Comparison of ENCODE assay signal across 12 cellular contexts in the genomic region with DNA sequence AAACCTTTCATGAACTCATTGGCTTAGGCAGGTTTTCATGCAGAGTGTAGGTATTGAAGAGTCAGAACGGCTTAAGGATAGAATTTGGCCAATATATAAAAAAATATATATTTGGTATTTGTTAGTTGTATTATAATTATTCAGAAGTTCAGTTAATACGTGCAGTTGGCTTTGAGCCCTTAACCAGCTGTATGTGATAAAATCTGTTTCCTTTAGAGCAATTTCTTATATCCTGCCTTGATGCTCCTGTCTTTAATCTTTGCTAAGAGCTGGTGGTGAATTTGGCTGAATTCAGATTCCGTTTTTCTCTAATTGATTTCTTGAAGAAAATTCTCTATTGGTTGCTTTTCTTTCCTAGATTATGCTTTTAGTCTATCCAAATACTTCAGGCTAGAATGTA. TPM values are rescaled to one million over a fixed set of nuclear protein-coding genes. Genes with fewer than 3 reads are reported as not detected.
DNase-seq lines count a peak whose midpoint lies in the region; ATAC-seq and TF ChIP-seq lines count a peak whose summit lies in the region.
"Had no signal": no experiment of that assay in that cellular context is flagged by ENCODE, and none has a peak within 500 bp of the region (broad histone marks: within the 10 kb centered on the region; RNA-seq: fewer than 3 reads in every experiment).

No MANE protein-coding gene starts in this region.

- H3K36me3 ChIP-seq in fibroblast of lung (ENCODE audit: control insufficient read depth, insufficient read depth, low read length) (peaks cover 16% of the 10 kb centered on the region), subcutaneous abdominal adipose tissue (ENCODE audit: control insufficient read depth in 5 of 5, insufficient read depth in 5 of 5, low read length in 5 of 5) (peaks cover 32 to 55% (median 46%) of the 10 kb centered on the region in 5 donors)
- H3K36me3 ChIP-seq: uterus had no signal

- peaks cover 56% of the 10 kb centered on the region for H3K4me1 Mint-ChIP-seq in activated CD8-positive, alpha-beta memory T cell treated with anti-CD3 and anti-CD28 coated beads, Interleukin-2, amount 10 ng/mL, durations not matched to agents 7 days and 5 days
- H3K4me1 Mint-ChIP-seq: naive B cell had no signal

- peak overlapping the region; percentile 85 for H3K4me3 Mint-ChIP-seq in activated CD8-positive, alpha-beta memory T cell treated with anti-CD3 and anti-CD28 coated beads, Interleukin-2, amount 10 ng/mL, durations not matched to agents 7 days and 5 days
- H3K4me3 Mint-ChIP-seq: naive B cell had no signal

- H3K27me3 ChIP-seq in fibroblast of lung (ENCODE audit: control insufficient read depth, insufficient read depth, low read length): no peaks in the 10 kb centered on the region
- no peaks in the 10 kb centered on the region for H3K27me3 ChIP-seq in subcutaneous abdominal adipose tissue (ENCODE audit: control insufficient read depth in 5 of 5, insufficient read depth in 4 of 5, low read length in 5 of 5)
- H3K27me3 ChIP-seq: uterus had no signal

- H3K27me3 Mint-ChIP-seq in activated CD8-positive, alpha-beta memory T cell treated with anti-CD3 and anti-CD28 coated beads, Interleukin-2, amount 10 ng/mL, durations not matched to agents 7 days and 5 days: no peaks in the 10 kb centered on the region

- peak overlapping the region; percentile 6 for H3K27ac ChIP-seq in fibroblast of lung (ENCODE audit: insufficient read depth, low read length)
- peak overlapping the region; percentile 95 for H3K27ac ChIP-seq in subcutaneous abdominal adipose tissue (ENCODE audit: low read depth, low read length)

- peaks cover 47% of the 10 kb centered on the region for H3K36me3 Mint-ChIP-seq in activated CD8-positive, alpha-beta memory T cell treated with anti-CD3 and anti-CD28 coated beads, Interleukin-2, amount 10 ng/mL, durations not matched to agents 7 days and 5 days
- H3K36me3 Mint-ChIP-seq: naive B cell had no signal

- peaks cover 7% of the 10 kb centered on the region for H4K20me1 ChIP-seq in fibroblast of lung (ENCODE audit: control insufficient read depth, extremely low read depth, insufficient read depth, low read length)

- TF ChIP-seq CTCF in WI38 (IDR thresholded peaks at IDR 0.05; ENCODE audit: low read depth, low read length): no peak
- no peak for TF ChIP-seq CTCF in fibroblast of lung (conservative IDR thresholded peaks at IDR 0.05 in 1 of 2, IDR thresholded peaks at IDR 0.05 in 1 of 2; ENCODE audit: low read depth in 1 of 2, low read length in 2 of 2)

- H3K27ac Mint-ChIP-seq in activated CD8-positive, alpha-beta memory T cell treated with anti-CD3 and anti-CD28 coated beads, Interleukin-2, amount 10 ng/mL, durations not matched to agents 7 days and 5 days: peak overlapping the region; percentile 97
- H3K27ac Mint-ChIP-seq: naive B cell had no signal

- DNase-seq in activated CD8-positive, alpha-beta memory T cell treated with anti-CD3 and anti-CD28 coated beads, Interleukin-2, amount 10 ng/mL, durations not matched to agents 7 days and 5 days: no peak
- no peak for DNase-seq in activated CD8-positive, alpha-beta memory T cell treated with anti-CD3 and anti-CD28 coated beads for 24 hours
- DNase-seq in fibroblast of lung (ENCODE audit: low read depth in 2 of 2) (no peak), inferior parietal cortex (ENCODE audit: extremely low spot score) (no peak), nucleus accumbens (lab: John Stamatoyannopoulos, UW) (no peak)
- DNase-seq: amygdala; naive B cell; stimulated activated CD4-positive, alpha-beta T cell treated with anti-CD3 and anti-CD28 coated beads, Interleukin-4, amount 100 ng/mL, for 4 hours; uterus had no signal

- H3K4me3 ChIP-seq in WI38 (ENCODE audit: low read depth, low read length) (peak overlapping the region; percentile 20), fibroblast of lung (replicated peaks in 1 of 4; ENCODE audit: control extremely low read depth in 1 of 4, insufficient read depth in 1 of 4, low read depth in 3 of 4, low read length in 4 of 4) (peak overlapping the region; percentile 11 to 96 (median 82)), subcutaneous abdominal adipose tissue (ENCODE audit: low read depth in 1 of 5, low read length in 5 of 5) (peak overlapping the region; percentile 69 to 89 (median 81))
- H3K4me3 ChIP-seq: uterus had no signal

- H3K4me1 ChIP-seq in fibroblast of lung (ENCODE audit: control insufficient read depth, extremely low read depth, insufficient read depth, low read length) (peaks cover 9% of the 10 kb centered on the region), subcutaneous abdominal adipose tissue (ENCODE audit: control insufficient read depth in 5 of 5, insufficient read depth in 5 of 5, low read length in 5 of 5) (peaks cover 5 to 63% (median 52%) of the 10 kb centered on the region in 5 donors)

- CTCF ChIA-PET in activated CD8-positive, alpha-beta memory T cell treated with anti-CD3 and anti-CD28 coated beads, Interleukin-2, amount 10 ng/mL, durations not matched to agents 7 days and 5 days (lab: Charles Lee): interaction anchor here (0.9 to 1.5 kb wide), 4 partner anchors 10 to 48 kb away, joined by 3 to 7 read pairs (median 6); no protein-coding TSS in a partner anchor

- H2AFZ ChIP-seq in fibroblast of lung (ENCODE audit: low read length): no peak overlapping the region

- peak overlapping the region; percentile 65 for H3K4me2 ChIP-seq in fibroblast of lung (ENCODE audit: extremely low read depth, insufficient read depth, low read length)

- H3K9me3 ChIP-seq in fibroblast of lung (ENCODE audit: control insufficient read depth, insufficient read depth, low read depth, low read length) (no peaks in the 10 kb centered on the region), subcutaneous abdominal adipose tissue (ENCODE audit: control insufficient read depth in 5 of 5, low read length in 5 of 5) (no peaks in the 10 kb centered on the region)
- H3K9me3 ChIP-seq: uterus had no signal

- ATAC-seq in activated CD8-positive, alpha-beta memory T cell treated with anti-CD3 and anti-CD28 coated beads, Interleukin-2, amount 10 ng/mL, durations not matched to agents 7 days and 5 days: peak; percentile 3
- ATAC-seq in HG03520 (IDR thresholded peaks at IDR 0.05; ENCODE audit: unreplicated experiment): no peak

- H3K9ac ChIP-seq in fibroblast of lung (ENCODE audit: insufficient read depth, low read length) (no peak overlapping the region), subcutaneous abdominal adipose tissue (ENCODE audit: low read length in 5 of 5) (peak overlapping the region in 2 of 5 donors; percentile 81 to 99)

- peaks cover 84% of the 10 kb centered on the region for H3K79me2 ChIP-seq in fibroblast of lung (ENCODE audit: control insufficient read depth, insufficient read depth, low read length)

- H3K9me3 Mint-ChIP-seq in activated CD8-positive, alpha-beta memory T cell treated with anti-CD3 and anti-CD28 coated beads, Interleukin-2, amount 10 ng/mL, durations not matched to agents 7 days and 5 days (ENCODE audit: low read depth): no peaks in the 10 kb centered on the region
- H3K9me3 Mint-ChIP-seq: naive B cell had no signal

RNA-seq across cellular contexts. Expression of a gene that starts 3.7 kb away (rescaled TPM):
- 100 to 1,000 TPM; 135 to 177 TPM for total RNA-seq in activated CD8-positive, alpha-beta memory T cell treated with anti-CD3 and anti-CD28 coated beads, Interleukin-2, amount 10 ng/mL, durations not matched to agents 7 days and 5 days
- 578 and 966 TPM in 2 replicates for total RNA-seq in fibroblast of lung
- polyA plus RNA-seq in fibroblast of lung: 817 and 860 TPM in 2 replicates
- polyA plus RNA-seq in fibroblast of lung (2012): 500 and 603 TPM in 2 replicates
- polyA minus RNA-seq in fibroblast of lung (ENCODE audit: low replicate concordance): 42.9 and 82.4 TPM in 2 replicates

Comparison
In these comparisons a context has a peak if more than half of its experiments do, and no peak if none do; other contexts are left out.
1. H3K4me3 ChIP-seq: peak in every context shown above with its lines; median percentile 82 in fibroblast of lung; 81 in subcutaneous abdominal adipose tissue; 20 in WI38.